In the genomic region with DNA sequence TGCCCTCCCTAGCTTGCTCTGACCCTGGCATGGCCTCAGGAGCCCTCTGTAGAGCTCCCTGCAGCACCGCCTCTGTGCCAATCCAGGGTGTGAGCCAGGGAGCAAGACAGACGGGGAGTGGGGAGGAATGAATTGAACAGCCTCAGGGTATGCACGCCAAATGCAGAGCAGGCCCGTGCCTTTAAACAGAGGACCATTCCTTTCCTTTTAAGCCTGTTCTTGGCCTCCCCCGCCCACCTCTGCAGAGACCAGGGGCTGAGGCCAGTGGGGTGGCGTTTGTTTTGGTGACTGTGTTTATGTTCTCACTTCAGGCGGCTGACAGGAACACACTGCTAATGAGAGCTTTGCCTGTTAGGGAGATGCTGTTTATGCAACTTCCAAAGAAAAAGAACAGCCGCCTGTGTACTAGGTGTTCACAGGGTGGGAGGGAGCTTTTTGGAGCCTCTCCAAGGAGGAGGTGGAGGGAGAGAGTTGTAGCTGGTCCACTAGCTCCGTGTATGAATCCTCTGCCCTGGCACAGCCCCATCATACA, we compare ENCODE assay signal across 13 cellular contexts.
A peak's percentile ranks its signal among the peaks of the same experiment; 100 is the strongest.
DNase-seq lines count a peak whose midpoint lies in the region; TF ChIP-seq lines count a peak whose summit lies in the region.
"Had no signal": no experiment of that assay in that cellular context is flagged by ENCODE, and none has a peak within 500 bp of the region (broad histone marks: within the 10 kb centered on the region; RNA-seq: fewer than 3 reads in every experiment).

No MANE protein-coding gene starts in this region.

- peaks cover 10 to 44% (median 15%) of the 10 kb centered on the region in 7 donors for H3K9me3 Mint-ChIP-seq in CD14-positive monocyte
- peaks cover 7% of the 10 kb centered on the region for H3K9me3 Mint-ChIP-seq in MCF 10A (ENCODE audit: unreplicated experiment)

- no peak overlapping the region for H3K18ac ChIP-seq in mesenchymal stem cell (ENCODE audit: low read depth in 1 of 2, low read length in 2 of 2)

- no peaks in the 10 kb centered on the region for H3K4me1 ChIP-seq in mesenchymal stem cell (ENCODE audit: control insufficient read depth, insufficient read depth, low read depth, low read length)
- H3K4me1 ChIP-seq: Peyer's patch had no signal

- no peak overlapping the region for H3K4me3 ChIP-seq in mesenchymal stem cell (ENCODE audit: insufficient read depth in 1 of 2, low read depth in 1 of 2, low read length in 2 of 2)
- H3K4me3 ChIP-seq: Peyer's patch, thoracic aorta had no signal

- H3K27ac Mint-ChIP-seq in CD14-positive monocyte (no peak overlapping the region), MCF 10A (ENCODE audit: low read depth, unreplicated experiment) (no peak overlapping the region)

- H3K27me3 Mint-ChIP-seq in CD14-positive monocyte (ENCODE audit: low read depth in 3 of 3) = peaks cover 0 to 2% (median 2%) of the 10 kb centered on the region in 3 donors
- no peaks in the 10 kb centered on the region for H3K27me3 Mint-ChIP-seq in MCF 10A (ENCODE audit: insufficient read depth, unreplicated experiment)

- H3K4me2 ChIP-seq in mesenchymal stem cell (ENCODE audit: low read length, poor library complexity, severe bottlenecking) = no peak overlapping the region

- H3K79me1 ChIP-seq in mesenchymal stem cell (replicated peaks; ENCODE audit: low read length, poor library complexity, severe bottlenecking) = no peaks in the 10 kb centered on the region

- BruUV-seq in MCF 10A (replicated peaks; lab: Mats Ljungman, UMichigan) = no TSS peak

- H3K14ac ChIP-seq in mesenchymal stem cell (ENCODE audit: low read length in 2 of 2) = no peak overlapping the region

- DNase-seq in ELF-1 (ENCODE audit: low read depth, low spot score) (peak; percentile 95), cerebellar cortex (ENCODE audit: low spot score) (peak; percentile 97), inferior parietal cortex (ENCODE audit: extremely low spot score) (peak; percentile 21), retina (peak; percentile 25), CD14-positive monocyte (ENCODE audit: low spot score) (no peak), D341Med (ENCODE audit: low spot score) (no peak), mesenchymal stem cell (no peak), MCF 10A (ENCODE audit: unreplicated experiment) (no peak)
- DNase-seq: activated effector memory CD4-positive, alpha-beta T cell treated with anti-CD3 and anti-CD28 coated beads, Interleukin-2, amount 50 U/mL, for 16 hours; NCI-H1694; NCI-H748 treated with DMSO at 0.1 percent for 48 hours; Peyer's patch had no signal

- H2BK5ac ChIP-seq in mesenchymal stem cell (ENCODE audit: low read depth, low read length, poor library complexity, severe bottlenecking) = no peak overlapping the region

- H3K36me3 ChIP-seq in mesenchymal stem cell (ENCODE audit: control insufficient read depth in 1 of 2, insufficient read depth in 2 of 2, low read depth in 1 of 2, low read length in 2 of 2) = no peaks in the 10 kb centered on the region
- H3K36me3 ChIP-seq: Peyer's patch, thoracic aorta had no signal

- H3K4ac ChIP-seq in mesenchymal stem cell (ENCODE audit: low read depth in 1 of 2, low read length in 2 of 2) = no peak overlapping the region

- no peak overlapping the region for H2AK5ac ChIP-seq in mesenchymal stem cell (ENCODE audit: low read length, severe bottlenecking)

- no peak overlapping the region for H2AFZ ChIP-seq in mesenchymal stem cell (ENCODE audit: low read depth, low read length)

- no peak overlapping the region for H2BK15ac ChIP-seq in mesenchymal stem cell (ENCODE audit: low read depth, poor library complexity, severe bottlenecking)

- H2BK12ac ChIP-seq in mesenchymal stem cell (ENCODE audit: low read length in 2 of 2) = no peak overlapping the region

- no peak overlapping the region for H3K23ac ChIP-seq in mesenchymal stem cell (ENCODE audit: low read length in 2 of 2)

- CTCF ChIA-PET in MCF 10A (lab: Yijun Ruan, JAX) = interaction anchor here (0.6 kb wide), 1 partner anchor 331 kb away, joined by 4 read pairs; no protein-coding TSS in a partner anchor

- no peaks in the 10 kb centered on the region for H3K27me3 ChIP-seq in mesenchymal stem cell (ENCODE audit: control insufficient read depth in 1 of 2, insufficient read depth in 1 of 2, low read length in 2 of 2)
- H3K27me3 ChIP-seq: Peyer's patch had no signal

- H4K8ac ChIP-seq in mesenchymal stem cell (ENCODE audit: low read length) = no peak overlapping the region

- H4K91ac ChIP-seq in mesenchymal stem cell (ENCODE audit: low read length) = no peak overlapping the region

- H3K4me1 Mint-ChIP-seq in CD14-positive monocyte = no peaks in the 10 kb centered on the region
- H3K4me1 Mint-ChIP-seq in MCF 10A (ENCODE audit: insufficient read depth, unreplicated experiment) = peaks cover 29% of the 10 kb centered on the region

- TF ChIP-seq CTCF in CD14-positive monocyte (IDR thresholded peaks at IDR 0.05) = no peak
- TF ChIP-seq CTCF in MCF 10A (IDR thresholded peaks at IDR 0.05; ENCODE audit: unreplicated experiment) = no peak

- no peak overlapping the region for H2BK120ac ChIP-seq in mesenchymal stem cell (ENCODE audit: low read depth, low read length)

- POLR2A ChIA-PET in MCF 10A (lab: Yijun Ruan, JAX) = no interaction called here

- WGBS in mesenchymal stem cell = 49% methylated on average over 9 of the region's 9 CpGs

- intact Hi-C loops in CD14-positive monocyte (cut with micrococcal nuclease) = no loop called here
- intact Hi-C loops in MCF 10A (cut with micrococcal nuclease) = no loop called here

- peaks cover 2% of the 10 kb centered on the region for H3K9me3 ChIP-seq in mesenchymal stem cell (ENCODE audit: control insufficient read depth, low read length)
- H3K9me3 ChIP-seq: Peyer's patch, thoracic aorta had no signal

- H3K27ac ChIP-seq in mesenchymal stem cell (ENCODE audit: low read length, poor library complexity, severe bottlenecking) = no peak overlapping the region
- H3K27ac ChIP-seq: thoracic aorta had no signal

- H3K9ac ChIP-seq in mesenchymal stem cell (ENCODE audit: low read length) = no peak overlapping the region

- H3K36me3 Mint-ChIP-seq in CD14-positive monocyte (no peaks in the 10 kb centered on the region), MCF 10A (ENCODE audit: insufficient read depth, unreplicated experiment) (no peaks in the 10 kb centered on the region)

- no peak overlapping the region for H3K4me3 Mint-ChIP-seq in CD14-positive monocyte
- H3K4me3 Mint-ChIP-seq in MCF 10A (ENCODE audit: unreplicated experiment) = no peak overlapping the region

Comparison
In these comparisons a context has a peak if more than half of its experiments do, and no peak if none do; other contexts are left out.
1. DNase-seq: peak in ELF-1 (single experiment), cerebellar cortex (single experiment), inferior parietal cortex (single experiment) and retina (single experiment); none in CD14-positive monocyte (single experiment), D341Med (single experiment), mesenchymal stem cell (single experiment) and MCF 10A (single experiment).